8 cellular contexts compared by ENCODE assay signal in genomic region chr2:63589148-63589972, GRCh38. TPM values are rescaled to one million over a fixed set of nuclear protein-coding genes. Genes with fewer than 3 reads are reported as not detected.
DNase-seq lines count a peak whose midpoint lies in the region; ATAC-seq and TF ChIP-seq lines count a peak whose summit lies in the region.

No MANE protein-coding gene starts in this region.

- H3K9me3 ChIP-seq in cardiac muscle cell (ENCODE audit: low read depth), result no peaks in the 10 kb centered on the region

- no peaks in the 10 kb centered on the region for H3K9me3 Mint-ChIP-seq in activated CD4-positive, alpha-beta memory T cell treated with anti-CD3 and anti-CD28 coated beads for 36 hours

- peak overlapping the region; percentile 99 for H3K4me3 Mint-ChIP-seq in activated CD4-positive, alpha-beta memory T cell treated with anti-CD3 and anti-CD28 coated beads for 36 hours

- H3K4me1 ChIP-seq in cardiac muscle cell (ENCODE audit: low read depth) (peaks cover 41% of the 10 kb centered on the region), rectal smooth muscle tissue (ENCODE audit: control insufficient read depth, insufficient read depth, low read length) (peaks cover 18% of the 10 kb centered on the region)

- CTCF ChIA-PET in activated CD4-positive, alpha-beta memory T cell treated with anti-CD3 and anti-CD28 coated beads for 36 hours (lab: Charles Lee), result interaction anchor here (1.4 to 1.7 kb wide), 2 partner anchors 164 to 272 kb away, joined by 3 to 9 read pairs; no protein-coding TSS in a partner anchor

- H3K9ac ChIP-seq in rectal smooth muscle tissue (ENCODE audit: low read length), result peak overlapping the region; percentile 85

- no peak for TF ChIP-seq CTCF in AG09309 (IDR thresholded peaks at IDR 0.05; ENCODE audit: control insufficient read depth, insufficient read depth, low read depth, low read length, missing control alignments)
- no peak for TF ChIP-seq CTCF in cardiac muscle cell (IDR thresholded peaks at IDR 0.05; ENCODE audit: low read depth, low read length)

- DNase-seq in AG09309 (ENCODE audit: low read depth), result no peak
- DNase-seq in activated CD4-positive, alpha-beta memory T cell treated with anti-CD3 and anti-CD28 coated beads for 36 hours, result no peak
- peak in 1 of 2 donors; percentile 32 for DNase-seq in cardiac muscle cell (ENCODE audit: low read depth in 1 of 2, low spot score in 1 of 2)
- no peak for DNase-seq in glomerular visceral epithelial cell (ENCODE audit: extremely low spot score)
- DNase-seq in posterior vena cava (ENCODE audit: low spot score), result no peak

- intact Hi-C loops in activated CD4-positive, alpha-beta memory T cell treated with anti-CD3 and anti-CD28 coated beads for 36 hours (cut with micrococcal nuclease), result loop anchor here (2.0 to 10.0 kb wide), 11 partner anchors 299 to 1468 kb away; partner anchors contain the start of genes B3GNT2, CEP68, OTX1 and PELI1
- intact Hi-C loops in posterior vena cava (cut with DNase I), result no loop called here

- POLR2A ChIA-PET in activated CD4-positive, alpha-beta memory T cell treated with anti-CD3 and anti-CD28 coated beads for 36 hours (lab: Charles Lee), result interaction anchor here (0.7 to 4.4 kb wide), 5 partner anchors 251 to 1083 kb away, joined by 3 to 23 read pairs (median 4); partner anchors contain the start of genes TMEM17 and UGP2

- ATAC-seq in GM18907 (IDR thresholded peaks at IDR 0.05; ENCODE audit: unreplicated experiment) (peak; percentile 15), HG03457 (IDR thresholded peaks at IDR 0.05; ENCODE audit: unreplicated experiment) (peak; percentile 10)

- peaks cover 40% of the 10 kb centered on the region for H3K4me1 Mint-ChIP-seq in activated CD4-positive, alpha-beta memory T cell treated with anti-CD3 and anti-CD28 coated beads for 36 hours (ENCODE audit: low read depth)

- H3K27me3 ChIP-seq in cardiac muscle cell (no peaks in the 10 kb centered on the region), rectal smooth muscle tissue (ENCODE audit: control insufficient read depth, insufficient read depth, low read length) (no peaks in the 10 kb centered on the region)

- H3K4me3 ChIP-seq in AG09309 (ENCODE audit: control insufficient read depth, low read depth, low read length) (peak overlapping the region; percentile 69), cardiac muscle cell (peak overlapping the region; percentile 89), rectal smooth muscle tissue (ENCODE audit: low read length) (peak overlapping the region; percentile 98)

- H3K27me3 Mint-ChIP-seq in activated CD4-positive, alpha-beta memory T cell treated with anti-CD3 and anti-CD28 coated beads for 36 hours, result no peaks in the 10 kb centered on the region

- H3K27ac Mint-ChIP-seq in activated CD4-positive, alpha-beta memory T cell treated with anti-CD3 and anti-CD28 coated beads for 36 hours, result peak overlapping the region; percentile 92

- H3K36me3 Mint-ChIP-seq in activated CD4-positive, alpha-beta memory T cell treated with anti-CD3 and anti-CD28 coated beads for 36 hours, result peaks cover 14% of the 10 kb centered on the region

- H3K27ac ChIP-seq in cardiac muscle cell (peak overlapping the region; percentile 99), rectal smooth muscle tissue (ENCODE audit: low read depth, low read length) (peak overlapping the region; percentile 89)

- peaks cover 16% of the 10 kb centered on the region for H3K36me3 ChIP-seq in cardiac muscle cell
- H3K36me3 ChIP-seq in rectal smooth muscle tissue (ENCODE audit: control insufficient read depth, insufficient read depth, low read length), result no peaks in the 10 kb centered on the region

RNA-seq across cellular contexts. Expression of gene MDH1, which starts 0.6 kb away (rescaled TPM):
- total RNA-seq in activated CD4-positive, alpha-beta memory T cell treated with anti-CD3 and anti-CD28 coated beads for 36 hours, result 100 to 1,000 TPM; 261 to 268 TPM
- total RNA-seq in cardiac muscle cell, result 668 and 903 TPM in 2 replicates
- polyA plus RNA-seq in cardiac muscle cell, result 1,163 and 1,373 TPM in 2 replicates
- total RNA-seq in posterior vena cava, result 100 to 1,000 TPM; 148 to 158 TPM

RNA-seq across cellular contexts. Expression of gene WDPCP, which starts 1.1 kb away (rescaled TPM):
- total RNA-seq in activated CD4-positive, alpha-beta memory T cell treated with anti-CD3 and anti-CD28 coated beads for 36 hours, result 1 to 10 TPM; 4.4 to 5.0 TPM
- 9.2 and 11.8 TPM in 2 replicates for total RNA-seq in cardiac muscle cell
- polyA plus RNA-seq in cardiac muscle cell, result 4.6 and 6.7 TPM in 2 replicates
- 10 to 100 TPM; 19.5 to 20.0 TPM for total RNA-seq in posterior vena cava
